ENCODE assay signal across 2 cellular contexts in genomic region chr14:52878469-52878868, GRCh38.
TF ChIP-seq lines count a peak whose summit lies in the region.

No MANE protein-coding gene starts in this region.

TF ChIP-seq in HCT116, 20 proteins besides CTCF, POLR2A, EP300 and RAD21:
- TF ChIP-seq CEBPB (IDR thresholded peaks at IDR 0.05; ENCODE audit: low read depth) (peak; percentile 45; the same call in 1 of the 2 replicates), ZBTB33 (IDR thresholded peaks at IDR 0.05; ENCODE audit: extremely low read depth, insufficient replicate concordance, low read length) (no peak), EGR1 (IDR thresholded peaks at IDR 0.05; ENCODE audit: low read depth) (no peak)

TF ChIP-seq in K562, 482 proteins besides CTCF, POLR2A, EP300 and RAD21:
- TF ChIP-seq ELF4 (CRISPR knock-in tag; IDR thresholded peaks at IDR 0.05) (no peak), TRIM24 (IDR thresholded peaks at IDR 0.05) (peak in 1 of 2 experiments; percentile 59; a peak in 1 of 4 replicates), ZNF444 (CRISPR knock-in tag; IDR thresholded peaks at IDR 0.05) (no peak), CEBPG (CRISPR knock-in tag; IDR thresholded peaks at IDR 0.05) (no peak), CEBPG (tag; conservative IDR thresholded peaks at IDR 0.05 in 1 of 2, IDR thresholded peaks at IDR 0.05 in 1 of 2) (peak; percentile 88 to 92), BCOR (IDR thresholded peaks at IDR 0.05) (no peak), CEBPB (tag; IDR thresholded peaks at IDR 0.05) (0 out of 2 replicates have a peak, but pooled peaks have one; percentile 33), ATF7 (IDR thresholded peaks at IDR 0.05) (0 out of 2 replicates have a peak, but pooled peaks have one; percentile 11), ATF3 (IDR thresholded peaks at IDR 0.05) (peak; percentile 68; the same call in 1 of the 2 replicates), ATF3 (CRISPR knock-in tag; conservative IDR thresholded peaks at IDR 0.05) (no peak), OTX1 (CRISPR knock-in tag; IDR thresholded peaks at IDR 0.05) (no peak), ATF4 (CRISPR knock-in tag; IDR thresholded peaks at IDR 0.05) (peak; percentile 63; the same call in 1 of the 2 replicates)
